1 cellular context compared by ENCODE assay signal in the genomic region with DNA sequence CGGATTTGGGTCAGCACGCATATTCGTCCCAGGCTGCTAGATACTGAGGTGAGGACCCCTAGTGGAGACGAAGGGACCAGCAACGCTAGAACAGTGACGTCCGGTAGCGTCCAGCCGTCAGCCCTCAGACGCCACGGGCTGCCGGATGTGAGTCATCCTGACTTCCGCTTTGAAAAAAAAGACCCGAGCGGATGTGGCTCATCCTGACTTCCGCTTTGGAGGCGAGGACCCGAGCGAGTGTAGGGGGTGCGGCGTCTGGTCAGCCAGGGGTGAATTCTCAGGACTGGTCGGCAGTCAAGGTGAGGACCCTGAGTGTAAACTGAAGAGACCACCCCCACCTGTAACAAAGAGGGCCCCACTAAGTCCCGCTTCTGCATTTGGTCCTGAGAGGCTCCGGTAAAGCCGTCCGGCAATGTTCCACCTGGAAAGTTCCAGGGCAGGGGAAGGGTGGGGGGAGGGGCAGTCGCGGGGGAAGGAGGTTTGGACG.
TF ChIP-seq lines count a peak whose summit lies in the region.

A gene with protein sequence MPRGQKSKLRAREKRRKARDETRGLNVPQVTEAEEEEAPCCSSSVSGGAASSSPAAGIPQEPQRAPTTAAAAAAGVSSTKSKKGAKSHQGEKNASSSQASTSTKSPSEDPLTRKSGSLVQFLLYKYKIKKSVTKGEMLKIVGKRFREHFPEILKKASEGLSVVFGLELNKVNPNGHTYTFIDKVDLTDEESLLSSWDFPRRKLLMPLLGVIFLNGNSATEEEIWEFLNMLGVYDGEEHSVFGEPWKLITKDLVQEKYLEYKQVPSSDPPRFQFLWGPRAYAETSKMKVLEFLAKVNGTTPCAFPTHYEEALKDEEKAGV (plus strand): TSS at position 207 of the 487 bp plus-strand sequence. CDS start 3,018 bp downstream, outside the sequence.

TF ChIP-seq in K562, 482 proteins besides CTCF, POLR2A, EP300 and RAD21 (continued from another document and continues in another):
- TF ChIP-seq FOXK1 (CRISPR knock-in tag; IDR thresholded peaks at IDR 0.05; ENCODE audit: borderline replicate concordance) (no peak), MCM3 (IDR thresholded peaks at IDR 0.05) (no peak), RBM34 (IDR thresholded peaks at IDR 0.05; ENCODE audit: borderline replicate concordance, insufficient read depth, low read length) (no peak), YY1 (IDR thresholded peaks at IDR 0.05; ENCODE audit: borderline replicate concordance in 1 of 3, control insufficient read depth in 1 of 3, extremely low read depth in 1 of 3, insufficient read depth in 3 of 3, insufficient read length in 1 of 3, insufficient replicate concordance in 2 of 3, low read depth in 1 of 3, low read length in 2 of 3) (no peak), KLF10 (CRISPR knock-in tag; IDR thresholded peaks at IDR 0.05) (no peak), ZNF75A (CRISPR knock-in tag; IDR thresholded peaks at IDR 0.05) (no peak), TAL1 (IDR thresholded peaks at IDR 0.05) (no peak), PRPF4 (IDR thresholded peaks at IDR 0.05; ENCODE audit: insufficient read depth, low read depth, low read length, poor library complexity, severe bottlenecking) (no peak), MCM5 (IDR thresholded peaks at IDR 0.05; ENCODE audit: low read depth) (no peak), MECOM (CRISPR knock-in tag; IDR thresholded peaks at IDR 0.05) (no peak), ZNF143 (CRISPR knock-in tag; IDR thresholded peaks at IDR 0.05) (no peak), ZFP1 (CRISPR knock-in tag; IDR thresholded peaks at IDR 0.05) (no peak), NCOA4 (IDR thresholded peaks at IDR 0.05; ENCODE audit: partially characterized antibody) (no peak), TAF7 (tag; IDR thresholded peaks at IDR 0.05) (no peak), NRF1 (conservative IDR thresholded peaks at IDR 0.05 in 1 of 2, IDR thresholded peaks at IDR 0.05 in 1 of 2) (no peak), SIRT6 (IDR thresholded peaks at IDR 0.05; ENCODE audit: low read depth, low read length) (no peak), SNRNP70 (optimal IDR thresholded peaks at IDR 0.05; ENCODE audit: low read depth, low read length) (no peak), ZNF717 (CRISPR knock-in tag; IDR thresholded peaks at IDR 0.05) (no peak), ATF7 (IDR thresholded peaks at IDR 0.05) (peak; percentile 85), CREBBP (IDR thresholded peaks at IDR 0.05; ENCODE audit: low read depth, low read length) (no peak), ZNF785 (CRISPR knock-in tag; IDR thresholded peaks at IDR 0.05) (no peak), ELF1 (tag; IDR thresholded peaks at IDR 0.05) (peak; percentile 79), MEF2A (IDR thresholded peaks at IDR 0.05; ENCODE audit: control insufficient read depth, low read depth, low read length) (0 out of 2 replicates have a peak, but pooled peaks have one; percentile 1), ZNF696 (CRISPR knock-in tag; conservative IDR thresholded peaks at IDR 0.05) (no peak), PHF8 (IDR thresholded peaks at IDR 0.05; ENCODE audit: borderline replicate concordance, low read length) (peak; percentile 44; the same call in 1 of the 2 replicates), HNRNPLL (IDR thresholded peaks at IDR 0.05; ENCODE audit: low read depth, low read length, poor library complexity, severe bottlenecking) (no peak), ZNF79 (CRISPR knock-in tag; IDR thresholded peaks at IDR 0.05; ENCODE audit: low read depth) (no peak), PHB (CRISPR knock-in tag; IDR thresholded peaks at IDR 0.05) (no peak), PHF20 (IDR thresholded peaks at IDR 0.05; ENCODE audit: partially characterized antibody) (peak; percentile 35), TCF7L2 (IDR thresholded peaks at IDR 0.05; ENCODE audit: low read depth, low read length) (no peak), ZNF436 (CRISPR knock-in tag; IDR thresholded peaks at IDR 0.05) (no peak), SRSF3 (IDR thresholded peaks at IDR 0.05; ENCODE audit: insufficient read depth, low read length) (no peak), ZNF133 (CRISPR knock-in tag; IDR thresholded peaks at IDR 0.05) (no peak), BACH1 (tag; IDR thresholded peaks at IDR 0.05) (no peak), ETV5 (CRISPR knock-in tag; IDR thresholded peaks at IDR 0.05; ENCODE audit: low read depth) (peak; percentile 87), NCOA6 (IDR thresholded peaks at IDR 0.05) (no peak), TAF1 (IDR thresholded peaks at IDR 0.05; ENCODE audit: control insufficient read depth, extremely low read depth, insufficient read depth, low read length, severe bottlenecking) (peak; percentile 65), ZKSCAN8 (CRISPR knock-in tag; IDR thresholded peaks at IDR 0.05) (no peak), NBN (IDR thresholded peaks at IDR 0.05; ENCODE audit: low read depth) (0 out of 2 replicates have a peak, but pooled peaks have one; percentile 34)
- TF ChIP-seq, protein P1, sequence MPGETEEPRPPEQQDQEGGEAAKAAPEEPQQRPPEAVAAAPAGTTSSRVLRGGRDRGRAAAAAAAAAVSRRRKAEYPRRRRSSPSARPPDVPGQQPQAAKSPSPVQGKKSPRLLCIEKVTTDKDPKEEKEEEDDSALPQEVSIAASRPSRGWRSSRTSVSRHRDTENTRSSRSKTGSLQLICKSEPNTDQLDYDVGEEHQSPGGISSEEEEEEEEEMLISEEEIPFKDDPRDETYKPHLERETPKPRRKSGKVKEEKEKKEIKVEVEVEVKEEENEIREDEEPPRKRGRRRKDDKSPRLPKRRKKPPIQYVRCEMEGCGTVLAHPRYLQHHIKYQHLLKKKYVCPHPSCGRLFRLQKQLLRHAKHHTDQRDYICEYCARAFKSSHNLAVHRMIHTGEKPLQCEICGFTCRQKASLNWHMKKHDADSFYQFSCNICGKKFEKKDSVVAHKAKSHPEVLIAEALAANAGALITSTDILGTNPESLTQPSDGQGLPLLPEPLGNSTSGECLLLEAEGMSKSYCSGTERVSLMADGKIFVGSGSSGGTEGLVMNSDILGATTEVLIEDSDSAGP (CRISPR knock-in tag; IDR thresholded peaks at IDR 0.05), result no peak
- TF ChIP-seq, protein P2, sequence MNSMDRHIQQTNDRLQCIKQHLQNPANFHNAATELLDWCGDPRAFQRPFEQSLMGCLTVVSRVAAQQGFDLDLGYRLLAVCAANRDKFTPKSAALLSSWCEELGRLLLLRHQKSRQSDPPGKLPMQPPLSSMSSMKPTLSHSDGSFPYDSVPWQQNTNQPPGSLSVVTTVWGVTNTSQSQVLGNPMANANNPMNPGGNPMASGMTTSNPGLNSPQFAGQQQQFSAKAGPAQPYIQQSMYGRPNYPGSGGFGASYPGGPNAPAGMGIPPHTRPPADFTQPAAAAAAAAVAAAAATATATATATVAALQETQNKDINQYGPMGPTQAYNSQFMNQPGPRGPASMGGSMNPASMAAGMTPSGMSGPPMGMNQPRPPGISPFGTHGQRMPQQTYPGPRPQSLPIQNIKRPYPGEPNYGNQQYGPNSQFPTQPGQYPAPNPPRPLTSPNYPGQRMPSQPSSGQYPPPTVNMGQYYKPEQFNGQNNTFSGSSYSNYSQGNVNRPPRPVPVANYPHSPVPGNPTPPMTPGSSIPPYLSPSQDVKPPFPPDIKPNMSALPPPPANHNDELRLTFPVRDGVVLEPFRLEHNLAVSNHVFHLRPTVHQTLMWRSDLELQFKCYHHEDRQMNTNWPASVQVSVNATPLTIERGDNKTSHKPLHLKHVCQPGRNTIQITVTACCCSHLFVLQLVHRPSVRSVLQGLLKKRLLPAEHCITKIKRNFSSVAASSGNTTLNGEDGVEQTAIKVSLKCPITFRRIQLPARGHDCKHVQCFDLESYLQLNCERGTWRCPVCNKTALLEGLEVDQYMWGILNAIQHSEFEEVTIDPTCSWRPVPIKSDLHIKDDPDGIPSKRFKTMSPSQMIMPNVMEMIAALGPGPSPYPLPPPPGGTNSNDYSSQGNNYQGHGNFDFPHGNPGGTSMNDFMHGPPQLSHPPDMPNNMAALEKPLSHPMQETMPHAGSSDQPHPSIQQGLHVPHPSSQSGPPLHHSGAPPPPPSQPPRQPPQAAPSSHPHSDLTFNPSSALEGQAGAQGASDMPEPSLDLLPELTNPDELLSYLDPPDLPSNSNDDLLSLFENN (IDR thresholded peaks at IDR 0.05; ENCODE audit: low read depth in 2 of 2, low read length in 2 of 2), result no peak
- TF ChIP-seq, protein P3, sequence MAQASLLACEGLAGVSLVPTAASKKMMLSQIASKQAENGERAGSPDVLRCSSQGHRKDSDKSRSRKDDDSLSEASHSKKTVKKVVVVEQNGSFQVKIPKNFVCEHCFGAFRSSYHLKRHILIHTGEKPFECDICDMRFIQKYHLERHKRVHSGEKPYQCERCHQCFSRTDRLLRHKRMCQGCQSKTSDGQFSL (CRISPR knock-in tag; IDR thresholded peaks at IDR 0.05), result no peak
- TF ChIP-seq, protein P3 (tag; IDR thresholded peaks at IDR 0.05), result no peak
- TF ChIP-seq, protein P4, sequence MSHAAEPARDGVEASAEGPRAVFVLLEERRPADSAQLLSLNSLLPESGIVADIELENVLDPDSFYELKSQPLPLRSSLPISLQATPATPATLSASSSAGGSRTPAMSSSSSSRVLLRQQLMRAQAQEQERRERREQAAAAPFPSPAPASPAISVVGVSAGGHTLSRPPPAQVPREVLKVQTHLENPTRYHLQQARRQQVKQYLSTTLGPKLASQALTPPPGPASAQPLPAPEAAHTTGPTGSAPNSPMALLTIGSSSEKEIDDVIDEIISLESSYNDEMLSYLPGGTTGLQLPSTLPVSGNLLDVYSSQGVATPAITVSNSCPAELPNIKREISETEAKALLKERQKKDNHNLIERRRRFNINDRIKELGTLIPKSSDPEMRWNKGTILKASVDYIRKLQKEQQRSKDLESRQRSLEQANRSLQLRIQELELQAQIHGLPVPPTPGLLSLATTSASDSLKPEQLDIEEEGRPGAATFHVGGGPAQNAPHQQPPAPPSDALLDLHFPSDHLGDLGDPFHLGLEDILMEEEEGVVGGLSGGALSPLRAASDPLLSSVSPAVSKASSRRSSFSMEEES (CRISPR knock-in tag; IDR thresholded peaks at IDR 0.05), result no peak
- TF ChIP-seq, protein P5, sequence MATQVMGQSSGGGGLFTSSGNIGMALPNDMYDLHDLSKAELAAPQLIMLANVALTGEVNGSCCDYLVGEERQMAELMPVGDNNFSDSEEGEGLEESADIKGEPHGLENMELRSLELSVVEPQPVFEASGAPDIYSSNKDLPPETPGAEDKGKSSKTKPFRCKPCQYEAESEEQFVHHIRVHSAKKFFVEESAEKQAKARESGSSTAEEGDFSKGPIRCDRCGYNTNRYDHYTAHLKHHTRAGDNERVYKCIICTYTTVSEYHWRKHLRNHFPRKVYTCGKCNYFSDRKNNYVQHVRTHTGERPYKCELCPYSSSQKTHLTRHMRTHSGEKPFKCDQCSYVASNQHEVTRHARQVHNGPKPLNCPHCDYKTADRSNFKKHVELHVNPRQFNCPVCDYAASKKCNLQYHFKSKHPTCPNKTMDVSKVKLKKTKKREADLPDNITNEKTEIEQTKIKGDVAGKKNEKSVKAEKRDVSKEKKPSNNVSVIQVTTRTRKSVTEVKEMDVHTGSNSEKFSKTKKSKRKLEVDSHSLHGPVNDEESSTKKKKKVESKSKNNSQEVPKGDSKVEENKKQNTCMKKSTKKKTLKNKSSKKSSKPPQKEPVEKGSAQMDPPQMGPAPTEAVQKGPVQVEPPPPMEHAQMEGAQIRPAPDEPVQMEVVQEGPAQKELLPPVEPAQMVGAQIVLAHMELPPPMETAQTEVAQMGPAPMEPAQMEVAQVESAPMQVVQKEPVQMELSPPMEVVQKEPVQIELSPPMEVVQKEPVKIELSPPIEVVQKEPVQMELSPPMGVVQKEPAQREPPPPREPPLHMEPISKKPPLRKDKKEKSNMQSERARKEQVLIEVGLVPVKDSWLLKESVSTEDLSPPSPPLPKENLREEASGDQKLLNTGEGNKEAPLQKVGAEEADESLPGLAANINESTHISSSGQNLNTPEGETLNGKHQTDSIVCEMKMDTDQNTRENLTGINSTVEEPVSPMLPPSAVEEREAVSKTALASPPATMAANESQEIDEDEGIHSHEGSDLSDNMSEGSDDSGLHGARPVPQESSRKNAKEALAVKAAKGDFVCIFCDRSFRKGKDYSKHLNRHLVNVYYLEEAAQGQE (CRISPR knock-in tag; IDR thresholded peaks at IDR 0.05; ENCODE audit: low read depth), result no peak
- TF ChIP-seq, protein P6, sequence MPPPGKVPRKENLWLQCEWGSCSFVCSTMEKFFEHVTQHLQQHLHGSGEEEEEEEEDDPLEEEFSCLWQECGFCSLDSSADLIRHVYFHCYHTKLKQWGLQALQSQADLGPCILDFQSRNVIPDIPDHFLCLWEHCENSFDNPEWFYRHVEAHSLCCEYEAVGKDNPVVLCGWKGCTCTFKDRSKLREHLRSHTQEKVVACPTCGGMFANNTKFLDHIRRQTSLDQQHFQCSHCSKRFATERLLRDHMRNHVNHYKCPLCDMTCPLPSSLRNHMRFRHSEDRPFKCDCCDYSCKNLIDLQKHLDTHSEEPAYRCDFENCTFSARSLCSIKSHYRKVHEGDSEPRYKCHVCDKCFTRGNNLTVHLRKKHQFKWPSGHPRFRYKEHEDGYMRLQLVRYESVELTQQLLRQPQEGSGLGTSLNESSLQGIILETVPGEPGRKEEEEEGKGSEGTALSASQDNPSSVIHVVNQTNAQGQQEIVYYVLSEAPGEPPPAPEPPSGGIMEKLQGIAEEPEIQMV (tag; conservative IDR thresholded peaks at IDR 0.05; ENCODE audit: low read depth), result no peak
- TF ChIP-seq, protein P7, sequence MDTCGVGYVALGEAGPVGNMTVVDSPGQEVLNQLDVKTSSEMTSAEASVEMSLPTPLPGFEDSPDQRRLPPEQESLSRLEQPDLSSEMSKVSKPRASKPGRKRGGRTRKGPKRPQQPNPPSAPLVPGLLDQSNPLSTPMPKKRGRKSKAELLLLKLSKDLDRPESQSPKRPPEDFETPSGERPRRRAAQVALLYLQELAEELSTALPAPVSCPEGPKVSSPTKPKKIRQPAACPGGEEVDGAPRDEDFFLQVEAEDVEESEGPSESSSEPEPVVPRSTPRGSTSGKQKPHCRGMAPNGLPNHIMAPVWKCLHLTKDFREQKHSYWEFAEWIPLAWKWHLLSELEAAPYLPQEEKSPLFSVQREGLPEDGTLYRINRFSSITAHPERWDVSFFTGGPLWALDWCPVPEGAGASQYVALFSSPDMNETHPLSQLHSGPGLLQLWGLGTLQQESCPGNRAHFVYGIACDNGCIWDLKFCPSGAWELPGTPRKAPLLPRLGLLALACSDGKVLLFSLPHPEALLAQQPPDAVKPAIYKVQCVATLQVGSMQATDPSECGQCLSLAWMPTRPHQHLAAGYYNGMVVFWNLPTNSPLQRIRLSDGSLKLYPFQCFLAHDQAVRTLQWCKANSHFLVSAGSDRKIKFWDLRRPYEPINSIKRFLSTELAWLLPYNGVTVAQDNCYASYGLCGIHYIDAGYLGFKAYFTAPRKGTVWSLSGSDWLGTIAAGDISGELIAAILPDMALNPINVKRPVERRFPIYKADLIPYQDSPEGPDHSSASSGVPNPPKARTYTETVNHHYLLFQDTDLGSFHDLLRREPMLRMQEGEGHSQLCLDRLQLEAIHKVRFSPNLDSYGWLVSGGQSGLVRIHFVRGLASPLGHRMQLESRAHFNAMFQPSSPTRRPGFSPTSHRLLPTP (IDR thresholded peaks at IDR 0.05; ENCODE audit: borderline replicate concordance, extremely low read depth, insufficient read length), result no peak
- TF ChIP-seq, protein P8, sequence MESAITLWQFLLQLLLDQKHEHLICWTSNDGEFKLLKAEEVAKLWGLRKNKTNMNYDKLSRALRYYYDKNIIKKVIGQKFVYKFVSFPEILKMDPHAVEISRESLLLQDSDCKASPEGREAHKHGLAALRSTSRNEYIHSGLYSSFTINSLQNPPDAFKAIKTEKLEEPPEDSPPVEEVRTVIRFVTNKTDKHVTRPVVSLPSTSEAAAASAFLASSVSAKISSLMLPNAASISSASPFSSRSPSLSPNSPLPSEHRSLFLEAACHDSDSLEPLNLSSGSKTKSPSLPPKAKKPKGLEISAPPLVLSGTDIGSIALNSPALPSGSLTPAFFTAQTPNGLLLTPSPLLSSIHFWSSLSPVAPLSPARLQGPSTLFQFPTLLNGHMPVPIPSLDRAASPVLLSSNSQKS (CRISPR knock-in tag; IDR thresholded peaks at IDR 0.05), result no peak
